1 cellular context compared by ENCODE assay signal in genomic region chr6:146876271-146877151, GRCh38.
TF ChIP-seq lines count a peak whose summit lies in the region.

No MANE protein-coding gene starts in this region.

TF ChIP-seq in K562, 482 proteins besides CTCF, POLR2A, EP300 and RAD21 (continued from another document and continues in another):
- TF ChIP-seq AFF1 (IDR thresholded peaks at IDR 0.05; ENCODE audit: low read depth in 1 of 2, partially characterized antibody in 2 of 2): peak; percentile 85 to 98
- no peak for TF ChIP-seq DLX4 (CRISPR knock-in tag; IDR thresholded peaks at IDR 0.05)
- TF ChIP-seq STAT5A (IDR thresholded peaks at IDR 0.05; ENCODE audit: borderline replicate concordance, low read length): peak; percentile 94
- TF ChIP-seq NFE2 (IDR thresholded peaks at IDR 0.05; ENCODE audit: low read depth): peak; percentile 93
- TF ChIP-seq ZNF175 (CRISPR knock-in tag; IDR thresholded peaks at IDR 0.05; ENCODE audit: low read depth): peak; percentile 89; the same call in 1 of the 2 replicates
- peak; percentile 99 for TF ChIP-seq SMARCE1 (IDR thresholded peaks at IDR 0.05)
- TF ChIP-seq JUN (IDR thresholded peaks at IDR 0.05; ENCODE audit: borderline replicate concordance, low read depth, low read length): peak; percentile 79
- no peak for TF ChIP-seq JUN (CRISPR knock-in tag; IDR thresholded peaks at IDR 0.05; ENCODE audit: borderline replicate concordance)
- peak; percentile 79 for TF ChIP-seq GABPB1 (CRISPR knock-in tag; IDR thresholded peaks at IDR 0.05)
- TF ChIP-seq SMARCC2 (IDR thresholded peaks at IDR 0.05; ENCODE audit: low read depth): peak; percentile 98
- TF ChIP-seq ZNF707 (CRISPR knock-in tag; conservative IDR thresholded peaks at IDR 0.05): no peak
- 0 out of 2 replicates have a peak, but pooled peaks have one; percentile 55 for TF ChIP-seq ZKSCAN1 (IDR thresholded peaks at IDR 0.05; ENCODE audit: low read depth, low read length)
- peak; percentile 89 for TF ChIP-seq PYGO2 (tag; IDR thresholded peaks at IDR 0.05)
- TF ChIP-seq TBP (optimal IDR thresholded peaks at IDR 0.05; ENCODE audit: low read depth, low read length): peak; percentile 42
- TF ChIP-seq ATF4 (CRISPR knock-in tag; IDR thresholded peaks at IDR 0.05): peak; percentile 69; the same call in 1 of the 2 replicates
- 0 out of 2 replicates have a peak, but pooled peaks have one; percentile 12 for TF ChIP-seq ZSCAN32 (CRISPR knock-in tag; IDR thresholded peaks at IDR 0.05)
- TF ChIP-seq CEBPG (CRISPR knock-in tag; IDR thresholded peaks at IDR 0.05): no peak; the same call in 1 of the 2 replicates
- TF ChIP-seq CEBPG (tag; conservative IDR thresholded peaks at IDR 0.05 in 1 of 2, IDR thresholded peaks at IDR 0.05 in 1 of 2): peak; percentile 29 to 74
- no peak for TF ChIP-seq RBM15 (IDR thresholded peaks at IDR 0.05; ENCODE audit: insufficient read depth, low read length)
- no peak for TF ChIP-seq HDGF (IDR thresholded peaks at IDR 0.05)
- TF ChIP-seq ATF7 (IDR thresholded peaks at IDR 0.05): peak; percentile 96
- peak; percentile 97 for TF ChIP-seq FOSL1 (tag; conservative IDR thresholded peaks at IDR 0.05)
- TF ChIP-seq ZNF57 (CRISPR knock-in tag; IDR thresholded peaks at IDR 0.05): 0 out of 2 replicates have a peak, but pooled peaks have one; percentile 16
- peak; percentile 93 for TF ChIP-seq ZEB2 (IDR thresholded peaks at IDR 0.05)
- TF ChIP-seq CXXC5 (CRISPR knock-in tag; IDR thresholded peaks at IDR 0.05): peak; percentile 83
- 0 out of 4 replicates have a peak, but pooled peaks of 1 of the 2 experiments have one; percentile 27 for TF ChIP-seq CSDE1 (IDR thresholded peaks at IDR 0.05)
- 0 out of 2 replicates have a peak, but pooled peaks have one; percentile 64 for TF ChIP-seq ZNF740 (CRISPR knock-in tag; IDR thresholded peaks at IDR 0.05)
- TF ChIP-seq ZNF740 (tag; IDR thresholded peaks at IDR 0.05): peak in 1 of 2 experiments; percentile 79; a peak in 1 of 4 replicates
- TF ChIP-seq ELF2 (CRISPR knock-in tag; IDR thresholded peaks at IDR 0.05): peak; percentile 0; the same call in 1 of the 2 replicates
- TF ChIP-seq JUND (IDR thresholded peaks at IDR 0.05; ENCODE audit: borderline replicate concordance, low read depth, low read length): peak; percentile 85
- peak; percentile 89 for TF ChIP-seq JUND (tag; IDR thresholded peaks at IDR 0.05; ENCODE audit: borderline replicate concordance, low read depth, low read length)
- no peak for TF ChIP-seq ZNF165 (CRISPR knock-in tag; IDR thresholded peaks at IDR 0.05; ENCODE audit: borderline replicate concordance)
- TF ChIP-seq POLR2H (tag; IDR thresholded peaks at IDR 0.05; ENCODE audit: low read depth): peak; percentile 53
- 0 out of 2 replicates have a peak, but pooled peaks have one; percentile 33 for TF ChIP-seq NFXL1 (CRISPR knock-in tag; IDR thresholded peaks at IDR 0.05)
- peak; percentile 92 for TF ChIP-seq ZNF766 (CRISPR knock-in tag; conservative IDR thresholded peaks at IDR 0.05)
- peak; percentile 99 for TF ChIP-seq TOE1 (IDR thresholded peaks at IDR 0.05; ENCODE audit: borderline replicate concordance)
- TF ChIP-seq TOE1 (CRISPR knock-in tag; IDR thresholded peaks at IDR 0.05; ENCODE audit: borderline replicate concordance, low read depth): no peak
- TF ChIP-seq TAF7 (tag; IDR thresholded peaks at IDR 0.05): 0 out of 2 replicates have a peak, but pooled peaks have one; percentile 9
- TF ChIP-seq NONO (IDR thresholded peaks at IDR 0.05; ENCODE audit: low read depth in 2 of 2, low read length in 1 of 2): peak in 1 of 2 experiments; percentile 55; a peak in 1 of 4 replicates
- TF ChIP-seq DIDO1 (tag; IDR thresholded peaks at IDR 0.05; ENCODE audit: low read depth): no peak; the same call in 1 of the 2 replicates
- TF ChIP-seq TCFL5 (CRISPR knock-in tag; conservative IDR thresholded peaks at IDR 0.05): peak; percentile 71
- TF ChIP-seq COPS2 (conservative IDR thresholded peaks at IDR 0.05): no peak
- peak; percentile 92 for TF ChIP-seq BACH1 (tag; IDR thresholded peaks at IDR 0.05)
- peak; percentile 54 for TF ChIP-seq CREB3L1 (IDR thresholded peaks at IDR 0.05; ENCODE audit: borderline replicate concordance, low read depth)
- TF ChIP-seq SOX6 (IDR thresholded peaks at IDR 0.05): peak; percentile 98
- 0 out of 2 replicates have a peak, but pooled peaks have one; percentile 12 for TF ChIP-seq SMC3 (conservative IDR thresholded peaks at IDR 0.05; ENCODE audit: insufficient read depth, low read depth, low read length)
- TF ChIP-seq PHB2 (IDR thresholded peaks at IDR 0.05; ENCODE audit: low read depth): peak; percentile 73; the same call in 1 of the 2 replicates
- TF ChIP-seq ID3 (CRISPR knock-in tag; IDR thresholded peaks at IDR 0.05): no peak
- TF ChIP-seq ID3 (tag; IDR thresholded peaks at IDR 0.05): peak; percentile 85
- TF ChIP-seq ZNF124 (CRISPR knock-in tag; IDR thresholded peaks at IDR 0.05): no peak
- peak; percentile 86 for TF ChIP-seq GABPA (tag; conservative IDR thresholded peaks at IDR 0.05; ENCODE audit: low read depth)
- peak; percentile 81 for TF ChIP-seq CREB3 (tag; conservative IDR thresholded peaks at IDR 0.05; ENCODE audit: low read depth)
- peak; percentile 99 for TF ChIP-seq ETV1 (tag; conservative IDR thresholded peaks at IDR 0.05; ENCODE audit: low read depth)
- peak; percentile 87 to 94 for TF ChIP-seq FOXK2 (conservative IDR thresholded peaks at IDR 0.05 in 1 of 2, IDR thresholded peaks at IDR 0.05 in 1 of 2; ENCODE audit: low read depth in 2 of 2)
- peak; percentile 98 for TF ChIP-seq ARID1B (IDR thresholded peaks at IDR 0.05)
- peak; percentile 86 for TF ChIP-seq ZNF584 (CRISPR knock-in tag; IDR thresholded peaks at IDR 0.05; ENCODE audit: low read depth)
- 0 out of 2 replicates have a peak, but pooled peaks have one; percentile 23 for TF ChIP-seq POLR2G (IDR thresholded peaks at IDR 0.05; ENCODE audit: low read depth, low read length)
- no peak for TF ChIP-seq MXD1 (CRISPR knock-in tag; IDR thresholded peaks at IDR 0.05; ENCODE audit: borderline replicate concordance, poor library complexity, severe bottlenecking)
- TF ChIP-seq JUNB (CRISPR knock-in tag; conservative IDR thresholded peaks at IDR 0.05): peak; percentile 83
- peak; percentile 72 for TF ChIP-seq ZBTB12 (CRISPR knock-in tag; IDR thresholded peaks at IDR 0.05)
- peak; percentile 90 for TF ChIP-seq TAL1 (IDR thresholded peaks at IDR 0.05)
- TF ChIP-seq ZBTB2 (IDR thresholded peaks at IDR 0.05): peak; percentile 64
- TF ChIP-seq ADNP (tag; IDR thresholded peaks at IDR 0.05): peak; percentile 76
- peak; percentile 78; the same call in 1 of the 2 replicates for TF ChIP-seq GATAD2A (IDR thresholded peaks at IDR 0.05)
- peak; percentile 82 for TF ChIP-seq BCOR (IDR thresholded peaks at IDR 0.05)
